9 cellular contexts compared by ENCODE assay signal in the genomic region with DNA sequence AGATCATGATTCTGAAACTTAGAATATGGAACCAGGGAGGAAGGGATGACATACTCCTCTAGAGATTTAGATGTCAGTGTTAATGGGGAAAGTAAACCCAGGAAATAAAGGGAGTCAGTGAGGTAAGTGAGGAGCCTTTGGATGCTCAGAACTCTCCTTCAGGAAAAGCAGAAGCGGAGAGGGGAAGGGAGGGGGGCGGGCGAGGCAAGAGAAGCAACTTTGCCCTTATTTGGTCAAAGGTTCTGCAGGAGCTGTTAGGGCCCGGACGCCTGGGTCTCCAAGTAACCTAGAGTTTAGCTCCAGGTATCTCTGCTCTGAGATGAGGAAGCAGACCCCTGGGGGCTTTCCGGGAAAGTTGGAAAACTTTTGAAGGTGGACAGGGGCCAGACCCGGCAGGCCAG. TPM values are rescaled to one million over a fixed set of nuclear protein-coding genes. Genes with fewer than 3 reads are reported as not detected.
DNase-seq lines count a peak whose midpoint lies in the region; ATAC-seq and TF ChIP-seq lines count a peak whose summit lies in the region.
"Had no signal": no experiment of that assay in that cellular context is flagged by ENCODE, and none has a peak within 500 bp of the region (broad histone marks: within the 10 kb centered on the region; RNA-seq: fewer than 3 reads in every experiment).

No MANE protein-coding gene starts in this region.

- H3K9ac ChIP-seq in MM.1S (ENCODE audit: low read length) (peak overlapping the region; percentile 99), muscle layer of colon (ENCODE audit: low read length) (peak overlapping the region; percentile 86)

- no peak overlapping the region for H2AFZ ChIP-seq in MM.1S (ENCODE audit: low read length)

- peak overlapping the region; percentile 95 for H3K4me2 ChIP-seq in MM.1S (ENCODE audit: low read depth, low read length)

- peaks cover 75% of the 10 kb centered on the region for H3F3A ChIP-seq in MM.1S (ENCODE audit: insufficient read depth, low read length)

- peaks cover 69% of the 10 kb centered on the region for H3K79me2 ChIP-seq in MM.1S (ENCODE audit: low read length)

- H3K9me2 ChIP-seq in MM.1S (replicated peaks; ENCODE audit: insufficient read depth, low read length) = no peaks in the 10 kb centered on the region

- intact Hi-C loops in CD8-positive, alpha-beta T cell (cut with DNase I, micrococcal nuclease) = loop anchor here in 1 of 2 experiments (5.0 kb wide), 1 partner anchor 580 kb away; the partner anchor contains the start of gene UBE2G1
- intact Hi-C loops in MCF 10A (cut with micrococcal nuclease) = no loop called here

- CTCF ChIA-PET in CD8-positive, alpha-beta T cell (lab: Charles Lee) = interaction anchor here (1.7 to 3.8 kb wide), 3 partner anchors 20 to 44 kb away, joined by 5 to 15 read pairs (median 7); partner anchors contain the start of genes CHRNE and SPAG7
- CTCF ChIA-PET in MCF 10A (lab: Yijun Ruan, JAX) = no interaction called here
- CTCF ChIA-PET in GM10248 (lab: Yijun Ruan, JAX) = interaction anchor here (1.2 to 4.0 kb wide), 4 partner anchors 9 to 51 kb away, joined by 3 to 11 read pairs (median 6); partner anchors contain the start of genes INCA1, KIF1C and SPAG7

- H3K36me3 ChIP-seq in CD8-positive, alpha-beta T cell (ENCODE audit: insufficient read depth, low read length) = peaks cover 39% of the 10 kb centered on the region
- H3K36me3 ChIP-seq in MM.1S (replicated peaks; ENCODE audit: insufficient read depth, low read length) (no peaks in the 10 kb centered on the region), muscle layer of colon (ENCODE audit: insufficient read depth, low read length) (peaks cover 48% of the 10 kb centered on the region)

- H3K36me3 Mint-ChIP-seq in CD8-positive, alpha-beta T cell = peaks cover 52% of the 10 kb centered on the region
- peaks cover 56% of the 10 kb centered on the region for H3K36me3 Mint-ChIP-seq in MCF 10A (ENCODE audit: insufficient read depth, unreplicated experiment)

- no TSS peak for BruUV-seq in MCF 10A (replicated peaks; lab: Mats Ljungman, UMichigan)

- no peak for TF ChIP-seq CTCF in CD8-positive, alpha-beta T cell (IDR thresholded peaks at IDR 0.05)
- no peak for TF ChIP-seq CTCF in MM.1S (IDR thresholded peaks at IDR 0.05; ENCODE audit: low read length)
- TF ChIP-seq CTCF in MCF 10A (IDR thresholded peaks at IDR 0.05; ENCODE audit: unreplicated experiment) = no peak
- TF ChIP-seq CTCF in GM10248 (IDR thresholded peaks at IDR 0.05; ENCODE audit: control extremely low read depth, extremely low read depth, low read depth, missing control alignments) = no peak

- no peak for DNase-seq in CD8-positive, alpha-beta T cell
- DNase-seq in MM.1S (no peak), MCF 10A (ENCODE audit: unreplicated experiment) (peak; percentile 30), OCI-M2 (lab: John Stamatoyannopoulos, UW; ENCODE audit: unreplicated experiment) (no peak), NCI-H187 (lab: John Stamatoyannopoulos, UW) (no peak), superior temporal gyrus (ENCODE audit: extremely low spot score) (no peak), GM10248 (ENCODE audit: extremely low spot score) (no peak)

- H3K27me3 Mint-ChIP-seq in CD8-positive, alpha-beta T cell (ENCODE audit: low read depth) = no peaks in the 10 kb centered on the region
- H3K27me3 Mint-ChIP-seq in MCF 10A (ENCODE audit: insufficient read depth, unreplicated experiment) = no peaks in the 10 kb centered on the region

- peaks cover 63% of the 10 kb centered on the region for H3K4me1 Mint-ChIP-seq in CD8-positive, alpha-beta T cell (ENCODE audit: low read depth)
- H3K4me1 Mint-ChIP-seq in MCF 10A (ENCODE audit: insufficient read depth, unreplicated experiment) = peaks cover 57% of the 10 kb centered on the region

- ATAC-seq in CD8-positive, alpha-beta T cell = no peak

- no peaks in the 10 kb centered on the region for H3K9me3 Mint-ChIP-seq in CD8-positive, alpha-beta T cell
- no peaks in the 10 kb centered on the region for H3K9me3 Mint-ChIP-seq in MCF 10A (ENCODE audit: unreplicated experiment)

- peak overlapping the region; percentile 94 for H3K4me3 Mint-ChIP-seq in CD8-positive, alpha-beta T cell
- peak overlapping the region; percentile 74 for H3K4me3 Mint-ChIP-seq in MCF 10A (ENCODE audit: unreplicated experiment)

- POLR2A ChIA-PET in CD8-positive, alpha-beta T cell (lab: Charles Lee) = interaction anchor here (1.0 to 10.5 kb wide), 6 partner anchors 8 to 130 kb away, joined by 3 to 175 read pairs (median 4); partner anchors contain the start of genes C17orf107 and SPAG7
- POLR2A ChIA-PET in MCF 10A (lab: Yijun Ruan, JAX) = interaction anchor here (0.7 to 21.5 kb wide), 14 partner anchors 7 to 237 kb away, joined by 3 to 639 read pairs (median 6); partner anchors contain the start of genes ARRB2, CAMTA2, INCA1 and KIF1C
- POLR2A ChIA-PET in GM10248 (lab: Yijun Ruan, JAX) = interaction anchor here (1.0 kb wide), 1 partner anchor 20 kb away, joined by 3 read pairs; the partner anchor contains the start of gene SPAG7

- peaks cover 57% of the 10 kb centered on the region for H3K4me1 ChIP-seq in CD8-positive, alpha-beta T cell (ENCODE audit: insufficient read depth, low read length)
- H3K4me1 ChIP-seq in MM.1S (ENCODE audit: low read length) (peaks cover 48% of the 10 kb centered on the region), muscle layer of colon (ENCODE audit: insufficient read depth, low read length) (peaks cover 57% of the 10 kb centered on the region)

- peak overlapping the region; percentile 58 for H3K27ac ChIP-seq in CD8-positive, alpha-beta T cell (ENCODE audit: low read depth, low read length)
- H3K27ac ChIP-seq in MM.1S (ENCODE audit: low read length) (peak overlapping the region; percentile 54), muscle layer of colon (ENCODE audit: low read depth, low read length) (peak overlapping the region; percentile 88)

- H3K27ac Mint-ChIP-seq in CD8-positive, alpha-beta T cell = peak overlapping the region; percentile 76
- peak overlapping the region; percentile 93 for H3K27ac Mint-ChIP-seq in MCF 10A (ENCODE audit: low read depth, unreplicated experiment)

- H4K20me1 ChIP-seq in MM.1S (ENCODE audit: insufficient read depth, low read length) = peaks cover 28% of the 10 kb centered on the region

- H3K9me3 ChIP-seq in CD8-positive, alpha-beta T cell (ENCODE audit: low read length) = no peaks in the 10 kb centered on the region
- no peaks in the 10 kb centered on the region for H3K9me3 ChIP-seq in MM.1S (replicated peaks; ENCODE audit: insufficient read depth, low read length)
- H3K9me3 ChIP-seq in muscle layer of colon (ENCODE audit: low read length) = no peaks in the 10 kb centered on the region

- H3K27me3 ChIP-seq in CD8-positive, alpha-beta T cell (ENCODE audit: insufficient read depth, low read length) = no peaks in the 10 kb centered on the region
- H3K27me3 ChIP-seq in MM.1S (replicated peaks; ENCODE audit: insufficient read depth, low read length) (no peaks in the 10 kb centered on the region), muscle layer of colon (ENCODE audit: control insufficient read depth in 1 of 2, insufficient read depth in 2 of 2, low read length in 2 of 2) (no peaks in the 10 kb centered on the region)

- peak overlapping the region; percentile 58 for H3K4me3 ChIP-seq in CD8-positive, alpha-beta T cell (ENCODE audit: low read depth, low read length)
- H3K4me3 ChIP-seq in MM.1S (ENCODE audit: low read length) = peak overlapping the region; percentile 99
- H3K4me3 ChIP-seq in muscle layer of colon (ENCODE audit: low read depth in 1 of 2, low read length in 2 of 2) = peak overlapping the region; percentile 37 to 72

RNA-seq across cellular contexts. Expression of gene PFN1, which starts 1.3 kb away (rescaled TPM):
- total RNA-seq in CD8-positive, alpha-beta T cell = 100 to 1,000 TPM; 321 to 326 TPM
- 1,010 and 1,106 TPM in 2 replicates for total RNA-seq in MCF 10A (2022)

RNA-seq across cellular contexts. Expression of gene ENO3, which starts 3.9 kb away (rescaled TPM):
- total RNA-seq in CD8-positive, alpha-beta T cell = 10 to 100 TPM; 17.6 to 18.5 TPM
- 19.0 and 20.2 TPM in 2 replicates for total RNA-seq in MCF 10A (2022)

RNA-seq across cellular contexts. Expression of gene RNF167, which starts 6.9 kb away (rescaled TPM):
- total RNA-seq in CD8-positive, alpha-beta T cell = 10 to 100 TPM; 49.3 to 52.2 TPM
- total RNA-seq in MCF 10A (2022) = 100.0 and 109 TPM in 2 replicates

RNA-seq across cellular contexts. Expression of gene SLC25A11, which starts 7.2 kb away (rescaled TPM):
- total RNA-seq in CD8-positive, alpha-beta T cell = 10 to 100 TPM; 15.8 to 16.3 TPM
- 46.8 and 54.5 TPM in 2 replicates for total RNA-seq in MCF 10A (2022)

RNA-seq across cellular contexts. Expression of gene GP1BA, which starts 14.9 kb away (rescaled TPM):
- not detected for total RNA-seq in CD8-positive, alpha-beta T cell
- not detected in 2 replicates for total RNA-seq in MCF 10A (2022)
- total RNA-seq: NCI-H460 had no signal
